1 cellular context compared by ENCODE assay signal in genomic region chr2:119758881-119759450, GRCh38.
TF ChIP-seq lines count a peak whose summit lies in the region.

No MANE protein-coding gene starts in this region.

TF ChIP-seq in H1, 55 proteins besides CTCF, POLR2A, EP300 and RAD21 (continued from another document):
- TF ChIP-seq, protein P1, sequence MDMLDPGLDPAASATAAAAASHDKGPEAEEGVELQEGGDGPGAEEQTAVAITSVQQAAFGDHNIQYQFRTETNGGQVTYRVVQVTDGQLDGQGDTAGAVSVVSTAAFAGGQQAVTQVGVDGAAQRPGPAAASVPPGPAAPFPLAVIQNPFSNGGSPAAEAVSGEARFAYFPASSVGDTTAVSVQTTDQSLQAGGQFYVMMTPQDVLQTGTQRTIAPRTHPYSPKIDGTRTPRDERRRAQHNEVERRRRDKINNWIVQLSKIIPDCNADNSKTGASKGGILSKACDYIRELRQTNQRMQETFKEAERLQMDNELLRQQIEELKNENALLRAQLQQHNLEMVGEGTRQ (IDR thresholded peaks at IDR 0.05; ENCODE audit: low read length): no peak
- no peak for TF ChIP-seq CHD2 (IDR thresholded peaks at IDR 0.05; ENCODE audit: low read length)
- TF ChIP-seq CHD7 (IDR thresholded peaks at IDR 0.05; ENCODE audit: insufficient replicate concordance, low read length): no peak
- no peak for TF ChIP-seq ASH2L (IDR thresholded peaks at IDR 0.05; ENCODE audit: low read length)
- no peak for TF ChIP-seq PHF8 (conservative IDR thresholded peaks at IDR 0.05; ENCODE audit: low read depth, low read length)
- TF ChIP-seq SP1 (IDR thresholded peaks at IDR 0.05; ENCODE audit: low read depth, low read length): no peak
- no peak for TF ChIP-seq MAFK (IDR thresholded peaks at IDR 0.05; ENCODE audit: low read depth, low read length)
- TF ChIP-seq NANOG (IDR thresholded peaks at IDR 0.05; ENCODE audit: insufficient read depth, low read depth, low read length, poor library complexity, severe bottlenecking): no peak
- TF ChIP-seq SRF (IDR thresholded peaks at IDR 0.05; ENCODE audit: low read depth, low read length): no peak
- TF ChIP-seq SAP30 (IDR thresholded peaks at IDR 0.05; ENCODE audit: insufficient read depth, insufficient replicate concordance, low read length): no peak
